In genomic region chr3:175941352-175941751, GRCh38 we compare ENCODE assay signal across 8 cellular contexts.
DNase-seq lines count a peak whose midpoint lies in the region; ATAC-seq and TF ChIP-seq lines count a peak whose summit lies in the region.

No MANE protein-coding gene starts in this region.

- no peak overlapping the region for H3K27ac ChIP-seq in Peyer's patch

- H3K4me1 ChIP-seq in HAP-1 (no peaks in the 10 kb centered on the region), Peyer's patch (no peaks in the 10 kb centered on the region)

- H3K27me3 ChIP-seq in HAP-1 (ENCODE audit: low read depth) (no peaks in the 10 kb centered on the region), Peyer's patch (no peaks in the 10 kb centered on the region)

- TF ChIP-seq CTCF in Peyer's patch (IDR thresholded peaks at IDR 0.05), result peak in 4 of 6 experiments; percentile 7 to 39 (median 28)

- H3K4me3 ChIP-seq in HAP-1 (no peak overlapping the region), Peyer's patch (no peak overlapping the region)

- 0 out of 2 replicates have a peak, but pooled peaks cover 2% of the 10 kb centered on the region for H3K9me3 ChIP-seq in HAP-1
- H3K9me3 ChIP-seq in Peyer's patch, result no peaks in the 10 kb centered on the region

- TF ChIP-seq POLR2A in Peyer's patch (IDR thresholded peaks at IDR 0.05), result no peak

- no peak for ATAC-seq in HG03460 (IDR thresholded peaks at IDR 0.05; ENCODE audit: unreplicated experiment)

- in situ Hi-C loops in HAP-1 (cut with MboI; ENCODE audit: low sequenced_read_pairs), result no loop called here

- no peaks in the 10 kb centered on the region for H3K36me3 ChIP-seq in HAP-1 (replicated peaks)
- no peaks in the 10 kb centered on the region for H3K36me3 ChIP-seq in Peyer's patch

- DNase-seq in DMS 273 treated with DMSO at 0.1 percent for 48 hours (lab: John Stamatoyannopoulos, UW) (peak; percentile 25), HAP-1 (ENCODE audit: low spot score in 2 of 2) (peak; percentile 25 to 56), Peyer's patch (no peak), inferior parietal cortex (ENCODE audit: extremely low spot score) (peak; percentile 12), SHP77 treated with DMSO at 0.1 percent for 48 hours (lab: John Stamatoyannopoulos, UW) (no peak), NCI-H128 (lab: John Stamatoyannopoulos, UW; ENCODE audit: unreplicated experiment) (no peak), T-helper 1 cell (no peak)

Comparison
In these comparisons a context has a peak if more than half of its experiments do, and no peak if none do; other contexts are left out.
1. DNase-seq: peak in DMS 273 treated with DMSO at 0.1 percent for 48 hours (single experiment), HAP-1 (2 of 2) and inferior parietal cortex (single experiment); none in Peyer's patch (0 of 3), SHP77 treated with DMSO at 0.1 percent for 48 hours (single experiment), NCI-H128 (single experiment) and T-helper 1 cell (0 of 5).